In genomic region chr12:71663561-71664410, GRCh38 we compare ENCODE assay signal across 8 cellular contexts. TPM values are rescaled to one million over a fixed set of nuclear protein-coding genes. Genes with fewer than 3 reads are reported as not detected.
DNase-seq lines count a peak whose midpoint lies in the region; ATAC-seq and TF ChIP-seq lines count a peak whose summit lies in the region.

Gene THAP2 (plus strand): TSS chr12:71664301. CDS start chr12:71664510, 209 bp downstream.
Gene ZFC3H1 (minus strand): TSS chr12:71663848. CDS start chr12:71663610, 238 bp downstream.

- ATAC-seq in HG02885 (IDR thresholded peaks at IDR 0.05; ENCODE audit: poor library complexity, unreplicated experiment) (peak; percentile 86), T-helper 17 cell (peak; percentile 83), right cardiac atrium (peak; percentile 97)

- peak within 1 kb of the TSS; percentile 97 for H3K27ac ChIP-seq in right cardiac atrium (ENCODE audit: low read length)
- H3K27ac ChIP-seq in vagina, result peak within 1 kb of the TSS; percentile 94

- H3K4me1 ChIP-seq in right cardiac atrium (ENCODE audit: control insufficient read depth, insufficient read depth, low read length) (peaks cover 3% of the 10 kb centered on the region), vagina (peaks cover 42% of the 10 kb centered on the region)

- H3K27me3 Mint-ChIP-seq in T-helper 17 cell, result no peaks in the 10 kb centered on the region

- peaks cover 9% of the 10 kb centered on the region for H3K36me3 Mint-ChIP-seq in T-helper 17 cell (ENCODE audit: low read depth)

- H3K27ac Mint-ChIP-seq in T-helper 17 cell, result peak within 1 kb of the TSS; percentile 98

- no peak for TF ChIP-seq CTCF in vagina (IDR thresholded peaks at IDR 0.05)

- no peaks in the 10 kb centered on the region for H3K9me3 ChIP-seq in T-helper 17 cell (ENCODE audit: control insufficient read depth, low read length, poor library complexity, severe bottlenecking)
- no peaks in the 10 kb centered on the region for H3K9me3 ChIP-seq in right cardiac atrium (ENCODE audit: control insufficient read depth, low read length)
- no peaks in the 10 kb centered on the region for H3K9me3 ChIP-seq in vagina

- peak within 1 kb of the TSS; percentile 89 for H3K4me3 ChIP-seq in right cardiac atrium (ENCODE audit: low read length)
- H3K4me3 ChIP-seq in vagina, result peak within 1 kb of the TSS; percentile 82 to 96

- peak within 1 kb of the TSS; percentile 98 for H3K4me3 Mint-ChIP-seq in T-helper 17 cell

- intact Hi-C loops in right cardiac atrium (cut with DNase I) (loop anchor here in 2 of 4 donors (10.0 kb wide), 1 partner anchor 91 kb away; the partner anchor contains the start of gene RAB21 (in 2 of the 2)), vagina (cut with DNase I) (loop anchor here (10.0 kb wide), 1 partner anchor 91 kb away; the partner anchor contains the start of gene RAB21)

- under 1% methylated on average over 57 of the region's 57 CpGs for WGBS in right cardiac atrium

- H3K4me1 Mint-ChIP-seq in T-helper 17 cell, result peaks cover 41% of the 10 kb centered on the region

- TF ChIP-seq POLR2A in GM15510 (IDR thresholded peaks at IDR 0.05; ENCODE audit: borderline replicate concordance, extremely low read depth, insufficient read length) (peak; percentile 88), vagina (IDR thresholded peaks at IDR 0.05) (peak in 1 of 2 donors; percentile 93)

- H3K27me3 ChIP-seq in right cardiac atrium (ENCODE audit: control insufficient read depth, insufficient read depth), result no peaks in the 10 kb centered on the region
- H3K27me3 ChIP-seq in vagina, result no peaks in the 10 kb centered on the region

- peaks cover 0 to 10% of the 10 kb centered on the region in 2 donors for H3K36me3 ChIP-seq in vagina

- DNase-seq in NCI-H1694 (lab: John Stamatoyannopoulos, UW) (peak; percentile 95), T-helper 17 cell (peak; percentile 76 to 83 (median 80)), anterior cingulate cortex (lab: John Stamatoyannopoulos, UW) (peak; percentile 81 to 99 (median 96)), right cardiac atrium (peak; percentile 92 to 96 (median 95)), pulmonary artery endothelial cell (ENCODE audit: low read depth, low spot score) (peak; percentile 99), vagina (ENCODE audit: extremely low spot score in 2 of 2) (peak in 1 of 2 donors; percentile 99)

RNA-seq across cellular contexts. Expression of gene THAP2, which starts in this region (rescaled TPM):
- 10 to 100 TPM; 13.1 to 14.9 TPM for total RNA-seq in T-helper 17 cell
- total RNA-seq in right cardiac atrium, result 1 to 10 TPM; 4.8 to 8.5 (median 7.7) TPM
- 3.8 TPM for polyA plus RNA-seq in right cardiac atrium
- 1.9 and 5.2 TPM in 2 replicates for total RNA-seq in pulmonary artery endothelial cell
- 4.7 TPM for total RNA-seq in vagina

RNA-seq across cellular contexts. Expression of gene ZFC3H1, which starts in this region (rescaled TPM):
- 100 to 1,000 TPM; 122 to 133 TPM for total RNA-seq in T-helper 17 cell
- total RNA-seq in right cardiac atrium, result 10 to 100 TPM; 19.5 to 29.5 (median 23.3) TPM
- 12.4 TPM for polyA plus RNA-seq in right cardiac atrium
- 14.8 and 18.2 TPM in 2 replicates for total RNA-seq in pulmonary artery endothelial cell
- 121 TPM for total RNA-seq in vagina
